ENCODE assay signal across 8 cellular contexts in genomic region chr3:50337175-50337861, GRCh38. TPM values are rescaled to one million over a fixed set of nuclear protein-coding genes. Genes with fewer than 3 reads are reported as not detected.
A peak's percentile ranks its signal among the peaks of the same experiment; 100 is the strongest.
DNase-seq lines count a peak whose midpoint lies in the region; ATAC-seq and TF ChIP-seq lines count a peak whose summit lies in the region.

No MANE protein-coding gene starts in this region.

- H3K27me3 ChIP-seq in PC-9 (ENCODE audit: insufficient read depth, low read depth) (no peaks in the 10 kb centered on the region), esophagus (ENCODE audit: control insufficient read depth in 1 of 2, insufficient read depth in 2 of 2, low read length in 2 of 2) (no peaks in the 10 kb centered on the region), muscle layer of duodenum (ENCODE audit: low read depth, low read length) (no peaks in the 10 kb centered on the region)

- H2AFZ ChIP-seq in PC-9, result peak overlapping the region; percentile 80

- H3K4me1 Mint-ChIP-seq in activated T-cell treated with anti-CD3 and anti-CD28 coated beads, Interleukin-2, amount 50 U/mL, for 4 hours (ENCODE audit: low read depth), result peaks cover 59% of the 10 kb centered on the region

- peak overlapping the region; percentile 64 for H3K27ac ChIP-seq in PC-9
- H3K27ac ChIP-seq in esophagus (ENCODE audit: low read depth in 2 of 2, low read length in 1 of 2), result peak overlapping the region; percentile 98 to 99
- H3K27ac ChIP-seq in muscle layer of duodenum (ENCODE audit: low read length), result peak overlapping the region; percentile 94

- peak overlapping the region; percentile 73 for H3K4me2 ChIP-seq in PC-9

- 0 to 1% methylated on average over 68 to 79 of the region's 79 CpGs for WGBS in esophagus, 2 donors

- peaks cover 42% of the 10 kb centered on the region for H3K79me2 ChIP-seq in PC-9 (ENCODE audit: low read depth)

- POLR2A ChIA-PET in PC-9 (lab: Charles Lee; ENCODE audit: unreplicated experiment), result interaction anchor here (0.6 to 1.5 kb wide), 14 partner anchors 13 to 997 kb away, joined by 3 to 8 read pairs (median 5); partner anchors contain the start of genes CYB561D2, GNAI2, HEMK1 and HYAL3

- H3K4me3 ChIP-seq in PC-9 (peak overlapping the region; percentile 83), esophagus (ENCODE audit: low read depth in 1 of 2, low read length in 2 of 2) (peak overlapping the region; percentile 55 to 76), muscle layer of duodenum (ENCODE audit: low read depth in 1 of 2, low read length in 2 of 2) (peak overlapping the region; percentile 84 to 85)

- peaks cover 37% of the 10 kb centered on the region; the same call in 1 of the 2 replicates for H3F3A ChIP-seq in PC-9 (ENCODE audit: insufficient read depth, low read depth)

- H3K36me3 ChIP-seq in PC-9 (ENCODE audit: low read depth) (no peaks in the 10 kb centered on the region), esophagus (ENCODE audit: control insufficient read depth in 2 of 2, insufficient read depth in 2 of 2, low read length in 1 of 2) (peaks cover 0 to under 1% of the 10 kb centered on the region in 2 donors), muscle layer of duodenum (ENCODE audit: control insufficient read depth in 1 of 2, insufficient read depth in 2 of 2, low read length in 2 of 2) (peaks cover 0 to 8% of the 10 kb centered on the region in 2 donors)

- H3K9me3 ChIP-seq in PC-9 (ENCODE audit: insufficient read depth, low read depth) (no peaks in the 10 kb centered on the region), esophagus (ENCODE audit: control insufficient read depth in 2 of 2, insufficient read depth in 1 of 2, low read depth in 1 of 2, low read length in 1 of 2) (no peaks in the 10 kb centered on the region), muscle layer of duodenum (ENCODE audit: control insufficient read depth in 1 of 2, low read length in 2 of 2) (no peaks in the 10 kb centered on the region)

- H3K9me3 Mint-ChIP-seq in activated T-cell treated with anti-CD3 and anti-CD28 coated beads, Interleukin-2, amount 50 U/mL, for 4 hours, result no peaks in the 10 kb centered on the region

- H3K27me3 Mint-ChIP-seq in activated T-cell treated with anti-CD3 and anti-CD28 coated beads, Interleukin-2, amount 50 U/mL, for 4 hours (ENCODE audit: low read depth), result no peaks in the 10 kb centered on the region

- no peaks in the 10 kb centered on the region for H3K9me2 ChIP-seq in PC-9 (ENCODE audit: insufficient read depth)

- peak; percentile 70 for ATAC-seq in GM21723 (IDR thresholded peaks at IDR 0.05; ENCODE audit: unreplicated experiment)
- peak; percentile 80 to 86 for ATAC-seq in activated T-cell treated with anti-CD3 and anti-CD28 coated beads, Interleukin-2, amount 50 U/mL, for 4 hours

- no TSS peak for BruUV-seq in PC-9 (replicated peaks; lab: Mats Ljungman, UMichigan)

- DNase-seq in DMS53 treated with DMSO at 0.1 percent for 48 hours (lab: John Stamatoyannopoulos, UW; ENCODE audit: unreplicated experiment) (peak; percentile 74), KBM-7 (peak; percentile 99), PC-9 (peak; percentile 92 to 99)
- peak; percentile 90 for DNase-seq in activated T-cell treated with anti-CD3 and anti-CD28 coated beads, Interleukin-2, amount 50 U/mL, for 4 hours
- DNase-seq in stimulated activated CD8-positive, alpha-beta memory T cell treated with anti-CD3 and anti-CD28 coated beads, Interleukin-7, amount 100 ng/mL, for 24 hours (ENCODE audit: low read depth), result peak; percentile 94

- intact Hi-C loops in PC-9 (cut with micrococcal nuclease; ENCODE audit: unreplicated experiment), result loop anchor here (5.0 kb wide), 2 partner anchors 70 to 110 kb away; partner anchors contain the start of gene SEMA3B

- no peaks in the 10 kb centered on the region for H4K20me1 ChIP-seq in PC-9 (ENCODE audit: insufficient read depth)

- peaks cover 10% of the 10 kb centered on the region for H3K36me3 Mint-ChIP-seq in activated T-cell treated with anti-CD3 and anti-CD28 coated beads, Interleukin-2, amount 50 U/mL, for 4 hours (ENCODE audit: insufficient read depth)

- H3K4me1 ChIP-seq in PC-9 (replicated peaks; ENCODE audit: insufficient read depth) (peaks cover 25% of the 10 kb centered on the region), esophagus (ENCODE audit: control insufficient read depth in 2 of 2, insufficient read depth in 2 of 2, low read length in 1 of 2) (peaks cover 12 to 19% of the 10 kb centered on the region in 2 donors), muscle layer of duodenum (ENCODE audit: control insufficient read depth in 1 of 2, insufficient read depth in 2 of 2, low read length in 2 of 2) (peaks cover 13 to 55% of the 10 kb centered on the region in 2 donors)

- CTCF ChIA-PET in PC-9 (lab: Charles Lee), result interaction anchor here (0.5 to 1.3 kb wide), 6 partner anchors 10 to 109 kb away, joined by 3 to 7 read pairs (median 4); partner anchors contain the start of genes CYB561D2 and NPRL2

- no peak for TF ChIP-seq CTCF in PC-9 (conservative IDR thresholded peaks at IDR 0.05)

- peak overlapping the region; percentile 96 for H3K4me3 Mint-ChIP-seq in activated T-cell treated with anti-CD3 and anti-CD28 coated beads, Interleukin-2, amount 50 U/mL, for 4 hours

- in situ Hi-C loops in KBM-7 (cut with MboI; ENCODE audit: low pct_unique_long_range_greater_than_20kb, low sequenced_read_pairs), result no loop called here

RNA-seq across cellular contexts. Expression of gene RASSF1, which starts 3.3 kb away (rescaled TPM):
- total RNA-seq in PC-9 (2021), result 15.9 and 17.7 TPM in 2 replicates
- 10 to 100 TPM; 33.7 to 40.3 (median 37.3) TPM for total RNA-seq in activated T-cell treated with anti-CD3 and anti-CD28 coated beads, Interleukin-2, amount 50 U/mL, for 4 hours
- 10 to 100 TPM; 15.0 to 20.3 TPM for polyA plus RNA-seq in esophagus

RNA-seq across cellular contexts. Expression of gene ZMYND10, which starts 8.2 kb away (rescaled TPM):
- total RNA-seq in PC-9 (2021), result 4.4 and 8.7 TPM in 2 replicates
- total RNA-seq in activated T-cell treated with anti-CD3 and anti-CD28 coated beads, Interleukin-2, amount 50 U/mL, for 4 hours, result 1 to 10 TPM in 1 of 3 donors, under 1 TPM in 2; 0.71 to 1.0 (median 0.96) TPM
- under 1 TPM; 0.29 to 0.35 TPM for polyA plus RNA-seq in esophagus

RNA-seq across cellular contexts. Expression of gene TUSC2, which starts 9.3 kb away (rescaled TPM):
- 24.7 and 28.5 TPM in 2 replicates for total RNA-seq in PC-9 (2021)
- total RNA-seq in activated T-cell treated with anti-CD3 and anti-CD28 coated beads, Interleukin-2, amount 50 U/mL, for 4 hours, result 10 to 100 TPM; 40.8 to 48.7 (median 48.5) TPM
- polyA plus RNA-seq in esophagus, result 10 to 100 TPM; 14.2 to 34.6 TPM

RNA-seq across cellular contexts. Expression of gene NPRL2, which starts 13.3 kb away (rescaled TPM):
- total RNA-seq in PC-9 (2021), result 24.1 and 25.4 TPM in 2 replicates
- total RNA-seq in activated T-cell treated with anti-CD3 and anti-CD28 coated beads, Interleukin-2, amount 50 U/mL, for 4 hours, result 10 to 100 TPM; 34.0 to 46.9 (median 37.0) TPM
- 10 to 100 TPM; 14.9 to 16.4 TPM for polyA plus RNA-seq in esophagus

RNA-seq across cellular contexts. Expression of gene CYB561D2, which starts 13.3 kb away (rescaled TPM):
- total RNA-seq in PC-9 (2021), result 15.7 and 19.3 TPM in 2 replicates
- 10 to 100 TPM; 31.8 to 35.3 (median 33.1) TPM for total RNA-seq in activated T-cell treated with anti-CD3 and anti-CD28 coated beads, Interleukin-2, amount 50 U/mL, for 4 hours
- polyA plus RNA-seq in esophagus, result 10 to 100 TPM; 12.8 to 21.8 TPM

Comparison
In these comparisons a context has a peak if more than half of its experiments do, and no peak if none do; other contexts are left out.
1. Peak in every context shown above with its lines: DNase-seq, ATAC-seq, H3K4me3 ChIP-seq and H3K27ac ChIP-seq.